ENCODE assay signal across 9 cellular contexts in genomic region chr9:36150529-36151305, GRCh38. TPM values are rescaled to one million over a fixed set of nuclear protein-coding genes. Genes with fewer than 3 reads are reported as not detected.
A peak's percentile ranks its signal among the peaks of the same experiment; 100 is the strongest.
DNase-seq lines count a peak whose midpoint lies in the region; ATAC-seq and TF ChIP-seq lines count a peak whose summit lies in the region.
"Had no signal": no experiment of that assay in that cellular context is flagged by ENCODE, and none has a peak within 500 bp of the region (broad histone marks: within the 10 kb centered on the region; RNA-seq: fewer than 3 reads in every experiment).

No MANE protein-coding gene starts in this region.

- H3K36me3 ChIP-seq in right lobe of liver (no peaks in the 10 kb centered on the region), transverse colon (peaks cover 0 to 3% (median under 1%) of the 10 kb centered on the region in 4 donors)

- H3K4me3 ChIP-seq in right lobe of liver (no peak overlapping the region), transverse colon (no peak overlapping the region)

- H3K4me3 Mint-ChIP-seq in activated naive CD4-positive, alpha-beta T cell treated with anti-CD3 and anti-CD28 coated beads, Interleukin-2, amount 10 ng/mL, durations not matched to agents 7 days and 5 days: peak overlapping the region; percentile 74
- peak overlapping the region; percentile 84 for H3K4me3 Mint-ChIP-seq in activated T-helper 17 cell treated with anti-CD3 and anti-CD28 coated beads, Interleukin-2, amount 50 U/mL, for 72 hours

- TF ChIP-seq POLR2A in right lobe of liver (IDR thresholded peaks at IDR 0.05) (no peak), transverse colon (IDR thresholded peaks at IDR 0.05) (no peak)

- no peaks in the 10 kb centered on the region for H3K27me3 Mint-ChIP-seq in activated naive CD4-positive, alpha-beta T cell treated with anti-CD3 and anti-CD28 coated beads, Interleukin-2, amount 10 ng/mL, durations not matched to agents 7 days and 5 days
- no peaks in the 10 kb centered on the region for H3K27me3 Mint-ChIP-seq in activated T-helper 17 cell treated with anti-CD3 and anti-CD28 coated beads, Interleukin-2, amount 50 U/mL, for 72 hours

- no peak for DNase-seq in activated naive CD4-positive, alpha-beta T cell treated with anti-CD3 and anti-CD28 coated beads, Interleukin-2, amount 10 ng/mL, durations not matched to agents 7 days and 5 days
- no peak for DNase-seq in activated naive CD4-positive, alpha-beta T cell treated with anti-CD3 and anti-CD28 coated beads, Interleukin-2, amount 50 U/mL, for 16 hours
- DNase-seq in right lobe of liver (no peak), transverse colon (no peak), NCI-H1105 treated with DMSO at 0.1 percent for 48 hours (lab: John Stamatoyannopoulos, UW) (no peak), cerebellar cortex (ENCODE audit: low spot score) (no peak)
- DNase-seq: NCI-H1105 had no signal

- ATAC-seq in activated T-helper 17 cell treated with anti-CD3 and anti-CD28 coated beads, Interleukin-2, amount 50 U/mL, for 72 hours (replicated peaks): no peak
- ATAC-seq in right lobe of liver (peak in 2 of 4 donors; percentile 3 to 6), HG03108 (IDR thresholded peaks at IDR 0.05; ENCODE audit: unreplicated experiment) (no peak)

- peak overlapping the region in 2 of 3 donors; percentile 68 to 76 for H3K27ac ChIP-seq in right lobe of liver
- peak overlapping the region; percentile 76 to 92 (median 88) for H3K27ac ChIP-seq in transverse colon

- in situ Hi-C loops in transverse colon (cut with MboI; ENCODE audit: low pct_ligation_motif_present in 1 of 4, low pct_unique_long_range_greater_than_20kb in 1 of 4, low sequenced_read_pairs in 3 of 4): loop anchor here in 1 of 4 donors (25.0 kb wide), 1 partner anchor 113 kb away; the partner anchor contains the start of gene RECK

- TF ChIP-seq EP300 in transverse colon (IDR thresholded peaks at IDR 0.05; ENCODE audit: low read depth): no peak

- H3K9me3 ChIP-seq in right lobe of liver (no peaks in the 10 kb centered on the region), transverse colon (no peaks in the 10 kb centered on the region)

- peak overlapping the region; percentile 97 for H3K27ac Mint-ChIP-seq in activated naive CD4-positive, alpha-beta T cell treated with anti-CD3 and anti-CD28 coated beads, Interleukin-2, amount 10 ng/mL, durations not matched to agents 7 days and 5 days
- H3K27ac Mint-ChIP-seq in activated T-helper 17 cell treated with anti-CD3 and anti-CD28 coated beads, Interleukin-2, amount 50 U/mL, for 72 hours: peak overlapping the region; percentile 92

- peaks cover 13% of the 10 kb centered on the region for H3K9me3 Mint-ChIP-seq in activated naive CD4-positive, alpha-beta T cell treated with anti-CD3 and anti-CD28 coated beads, Interleukin-2, amount 10 ng/mL, durations not matched to agents 7 days and 5 days
- no peaks in the 10 kb centered on the region for H3K9me3 Mint-ChIP-seq in activated T-helper 17 cell treated with anti-CD3 and anti-CD28 coated beads, Interleukin-2, amount 50 U/mL, for 72 hours

- intact Hi-C loops in right lobe of liver (cut with DNase I): no loop called here
- intact Hi-C loops in transverse colon (cut with DNase I; ENCODE audit: low total_unique reads): no loop called here

- peaks cover 48% of the 10 kb centered on the region for H3K36me3 Mint-ChIP-seq in activated naive CD4-positive, alpha-beta T cell treated with anti-CD3 and anti-CD28 coated beads, Interleukin-2, amount 10 ng/mL, durations not matched to agents 7 days and 5 days
- H3K36me3 Mint-ChIP-seq in activated T-helper 17 cell treated with anti-CD3 and anti-CD28 coated beads, Interleukin-2, amount 50 U/mL, for 72 hours (ENCODE audit: low read depth): peaks cover 30% of the 10 kb centered on the region

- H3K4me1 ChIP-seq in right lobe of liver (no peaks in the 10 kb centered on the region), transverse colon (peaks cover 27 to 76% (median 53%) of the 10 kb centered on the region in 4 donors)

- CTCF ChIA-PET in activated naive CD4-positive, alpha-beta T cell treated with anti-CD3 and anti-CD28 coated beads, Interleukin-2, amount 10 ng/mL, durations not matched to agents 7 days and 5 days (lab: Charles Lee): interaction anchor here (0.7 to 2.3 kb wide), 7 partner anchors 11 to 47 kb away, joined by 3 to 5 read pairs (median 4); partner anchors contain the start of gene GLIPR2

- TF ChIP-seq CTCF in right lobe of liver (IDR thresholded peaks at IDR 0.05) (no peak), transverse colon (IDR thresholded peaks at IDR 0.05) (no peak)

- WGBS in right lobe of liver (ENCODE audit: insufficient coverage, low coverage, low lambda C conversion rate, missing lambda C conversion rate): 37% methylated on average over 4 of the region's 4 CpGs
- 70 to 100% methylated on average over 1 to 4 of the region's 4 CpGs for WGBS in transverse colon (ENCODE audit: low coverage in 1 of 2), 2 donors

- H3K27me3 ChIP-seq in right lobe of liver (no peaks in the 10 kb centered on the region), transverse colon (no peaks in the 10 kb centered on the region)

- H3K4me1 Mint-ChIP-seq in activated naive CD4-positive, alpha-beta T cell treated with anti-CD3 and anti-CD28 coated beads, Interleukin-2, amount 10 ng/mL, durations not matched to agents 7 days and 5 days: peaks cover 85% of the 10 kb centered on the region
- H3K4me1 Mint-ChIP-seq in activated T-helper 17 cell treated with anti-CD3 and anti-CD28 coated beads, Interleukin-2, amount 50 U/mL, for 72 hours: peaks cover 48% of the 10 kb centered on the region

RNA-seq across cellular contexts. Expression of gene GLIPR2, which starts 14.2 kb away (rescaled TPM):
- 10 to 100 TPM; 10.2 to 10.7 TPM for total RNA-seq in activated T-helper 17 cell treated with anti-CD3 and anti-CD28 coated beads, Interleukin-2, amount 50 U/mL, for 72 hours
- total RNA-seq in right lobe of liver (1 to 10 TPM; 1.2 to 3.9 (median 2.5) TPM), transverse colon (10 to 100 TPM in 3 of 4 donors, 1 to 10 TPM in 1; 9.7 to 40.4 (median 26.7) TPM)

RNA-seq across cellular contexts. Expression of gene CCIN, which starts 18.5 kb away (rescaled TPM):
- total RNA-seq in activated T-helper 17 cell treated with anti-CD3 and anti-CD28 coated beads, Interleukin-2, amount 50 U/mL, for 72 hours: not detected
- total RNA-seq in right lobe of liver (not detected), transverse colon (not detected)

RNA-seq across cellular contexts. Expression of gene CLTA, which starts 40.0 kb away (rescaled TPM):
- 100 to 1,000 TPM in 1 of 2 donors, 10 to 100 TPM in 1; 69.3 to 166 TPM for total RNA-seq in activated T-helper 17 cell treated with anti-CD3 and anti-CD28 coated beads, Interleukin-2, amount 50 U/mL, for 72 hours
- total RNA-seq in right lobe of liver (100 to 1,000 TPM in 2 of 6 experiments, 10 to 100 TPM in 4; 52.3 to 154 (median 72.7) TPM), transverse colon (100 to 1,000 TPM; 163 to 308 (median 217) TPM)
